20 cellular contexts compared by ENCODE assay signal in the genomic region with DNA sequence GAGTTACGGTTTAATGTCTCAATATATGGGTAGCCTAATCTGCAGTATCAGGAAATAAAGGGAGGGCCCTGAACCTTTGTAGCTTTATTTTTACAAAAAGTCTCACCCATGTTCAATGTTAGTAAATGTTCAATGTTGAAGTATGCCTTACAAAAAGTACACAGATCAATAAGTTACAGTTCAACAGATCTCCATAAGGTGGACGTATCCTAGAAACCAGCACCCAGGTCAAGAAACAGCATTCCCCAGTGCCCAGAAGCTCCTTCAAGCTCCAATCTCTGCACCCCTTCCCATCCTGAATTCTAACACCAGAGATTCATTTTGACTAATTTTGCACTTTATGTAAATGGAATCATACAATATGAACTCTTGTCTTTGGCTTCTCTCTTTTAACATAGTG. TPM values are rescaled to one million over a fixed set of nuclear protein-coding genes. Genes with fewer than 3 reads are reported as not detected.
DNase-seq lines count a peak whose midpoint lies in the region; ATAC-seq and TF ChIP-seq lines count a peak whose summit lies in the region.
"Had no signal": no experiment of that assay in that cellular context is flagged by ENCODE, and none has a peak within 500 bp of the region (broad histone marks: within the 10 kb centered on the region; RNA-seq: fewer than 3 reads in every experiment).

No MANE protein-coding gene starts in this region.

- intact Hi-C loops in head of caudate nucleus (cut with DNase I): no loop called here

- TF ChIP-seq CTCF in osteoblast (IDR thresholded peaks at IDR 0.05; ENCODE audit: extremely low read depth, low read depth, low read length): no peak

- no peak overlapping the region for H3K4me2 ChIP-seq in osteoblast (ENCODE audit: insufficient read depth, low read length)
- H3K4me2 ChIP-seq: A549 had no signal

- no peaks in the 10 kb centered on the region for H3K36me3 ChIP-seq in osteoblast (ENCODE audit: insufficient read depth, low read length)

- H3K9me3 ChIP-seq in osteoblast (ENCODE audit: low read depth, low read length): no peaks in the 10 kb centered on the region
- H3K9me3 ChIP-seq: A549, Caco-2 had no signal

- H2AFZ ChIP-seq in osteoblast (ENCODE audit: low read length): no peak overlapping the region

- H3K27me3 Mint-ChIP-seq in stimulated activated naive CD8-positive, alpha-beta T cell treated with anti-CD3 and anti-CD28 coated beads, Interleukin-15, amount 100 ng/mL, for 72 hours: no peaks in the 10 kb centered on the region
- H3K27me3 Mint-ChIP-seq in immature natural killer cell (ENCODE audit: low read depth in 3 of 3): peaks cover 0 to 9% (median 0%) of the 10 kb centered on the region in 3 donors
- H3K27me3 Mint-ChIP-seq in natural killer cell treated with Interleukin-12 subunit alpha and Interleukin-12 subunit beta and Interleukin-15 and Interleukin-18, amount 100 ng/mL, for 72 hours: no peaks in the 10 kb centered on the region
- H3K27me3 Mint-ChIP-seq: CD4-positive, alpha-beta T cell had no signal

- peak overlapping the region; percentile 14 to 21 for H3K27ac Mint-ChIP-seq in stimulated activated naive CD8-positive, alpha-beta T cell treated with anti-CD3 and anti-CD28 coated beads, Interleukin-15, amount 100 ng/mL, for 72 hours
- peak overlapping the region in 4 of 6 donors; percentile 0 to 29 (median 18) for H3K27ac Mint-ChIP-seq in immature natural killer cell
- H3K27ac Mint-ChIP-seq in natural killer cell treated with Interleukin-12 subunit alpha and Interleukin-12 subunit beta and Interleukin-15 and Interleukin-18, amount 100 ng/mL, for 72 hours: peak overlapping the region; percentile 23 to 62
- H3K27ac Mint-ChIP-seq: B cell; CD4-positive, alpha-beta T cell; CD8-positive, alpha-beta T cell had no signal

- H3K9me3 Mint-ChIP-seq in stimulated activated naive CD8-positive, alpha-beta T cell treated with anti-CD3 and anti-CD28 coated beads, Interleukin-15, amount 100 ng/mL, for 72 hours: no peaks in the 10 kb centered on the region
- no peaks in the 10 kb centered on the region for H3K9me3 Mint-ChIP-seq in immature natural killer cell
- no peaks in the 10 kb centered on the region for H3K9me3 Mint-ChIP-seq in natural killer cell treated with Interleukin-12 subunit alpha and Interleukin-12 subunit beta and Interleukin-15 and Interleukin-18, amount 100 ng/mL, for 72 hours
- H3K9me3 Mint-ChIP-seq: CD4-positive, alpha-beta T cell; CD8-positive, alpha-beta T cell had no signal

- H4K20me1 ChIP-seq in osteoblast (ENCODE audit: insufficient read depth, low read length): no peaks in the 10 kb centered on the region
- H4K20me1 ChIP-seq: BLaER1 treated with 17β-estradiol and CSF1 and Interleukin-3, amounts not matched to agents 10 nM and 100 nM had no signal

- H3K4me1 ChIP-seq in osteoblast (ENCODE audit: insufficient read depth, low read length): no peaks in the 10 kb centered on the region
- H3K4me1 ChIP-seq: A549, Caco-2 had no signal

- no peaks in the 10 kb centered on the region for H3K27me3 ChIP-seq in osteoblast (ENCODE audit: insufficient read depth, low read length)
- H3K27me3 ChIP-seq: BLaER1 treated with 17β-estradiol and CSF1 and Interleukin-3, amounts not matched to agents 10 nM and 100 nM had no signal

- H3K79me2 ChIP-seq in osteoblast (ENCODE audit: insufficient read depth, low read length): no peaks in the 10 kb centered on the region

- no peak overlapping the region for H3K27ac ChIP-seq in osteoblast (ENCODE audit: low read depth, low read length)
- H3K27ac ChIP-seq: 22Rv1; A549; BLaER1 treated with 17β-estradiol and CSF1 and Interleukin-3, amounts not matched to agents 10 nM and 100 nM; C4-2B had no signal

- H3K36me3 Mint-ChIP-seq in immature natural killer cell: peaks cover 11 to 17% (median 12%) of the 10 kb centered on the region in 3 donors
- no peaks in the 10 kb centered on the region for H3K36me3 Mint-ChIP-seq in natural killer cell treated with Interleukin-12 subunit alpha and Interleukin-12 subunit beta and Interleukin-15 and Interleukin-18, amount 100 ng/mL, for 72 hours

- ATAC-seq in stimulated activated naive CD8-positive, alpha-beta T cell treated with anti-CD3 and anti-CD28 coated beads, Interleukin-15, amount 100 ng/mL, for 72 hours: no peak
- ATAC-seq in stimulated activated naive CD8-positive, alpha-beta T cell treated with anti-CD3 and anti-CD28 coated beads, Interleukin-15, Interleukin-2, amounts not matched to agents 100 U/mL and 50 U/mL, for 24 hours: no peak
- no peak for ATAC-seq in natural killer cell treated with Interleukin-12 subunit alpha and Interleukin-12 subunit beta and Interleukin-15 and Interleukin-18, amount 100 ng/mL, for 72 hours
- ATAC-seq: A549; CD8-positive, alpha-beta T cell had no signal

- H3K4me1 Mint-ChIP-seq in stimulated activated naive CD8-positive, alpha-beta T cell treated with anti-CD3 and anti-CD28 coated beads, Interleukin-15, amount 100 ng/mL, for 72 hours: no peaks in the 10 kb centered on the region
- H3K4me1 Mint-ChIP-seq in immature natural killer cell: peaks cover 57 to 59% of the 10 kb centered on the region in 2 donors
- peaks cover 50 to 53% of the 10 kb centered on the region in 2 donors for H3K4me1 Mint-ChIP-seq in natural killer cell treated with Interleukin-12 subunit alpha and Interleukin-12 subunit beta and Interleukin-15 and Interleukin-18, amount 100 ng/mL, for 72 hours (ENCODE audit: low read depth in 2 of 2)
- H3K4me1 Mint-ChIP-seq: B cell had no signal

- H3K4me3 ChIP-seq in osteoblast (ENCODE audit: insufficient read depth, low read length): no peak overlapping the region
- H3K4me3 ChIP-seq: A549; BLaER1 treated with 17β-estradiol and CSF1 and Interleukin-3, amounts not matched to agents 10 nM and 100 nM had no signal

- no peak for DNase-seq in stimulated activated naive CD8-positive, alpha-beta T cell treated with anti-CD3 and anti-CD28 coated beads, Interleukin-15, amount 100 ng/mL, for 72 hours
- DNase-seq in stimulated activated naive CD8-positive, alpha-beta T cell treated with anti-CD3 and anti-CD28 coated beads, Interleukin-15, Interleukin-2, amounts not matched to agents 100 U/mL and 50 U/mL, for 24 hours: no peak
- DNase-seq in immature natural killer cell: no peak
- DNase-seq in mesenteric fat pad (ENCODE audit: low spot score): peak; percentile 1
- no peak for DNase-seq in natural killer cell treated with Interleukin-12 subunit alpha and Interleukin-12 subunit beta and Interleukin-15 and Interleukin-18, amount 100 ng/mL, for 72 hours (ENCODE audit: low spot score)
- DNase-seq in head of caudate nucleus: no peak
- no peak for DNase-seq in osteoblast (ENCODE audit: insufficient read length, low spot score, missing footprints)
- no peak for DNase-seq in activated CD8-positive, alpha-beta memory T cell treated with anti-CD3 and anti-CD28 coated beads for 24 hours
- DNase-seq: Caco-2; Calu3; CD4-positive, alpha-beta T cell; CD8-positive, alpha-beta T cell; DMS79 treated with DMSO at 0.1 percent for 48 hours; GF-D8 had no signal

- no peak overlapping the region for H3K4me3 Mint-ChIP-seq in stimulated activated naive CD8-positive, alpha-beta T cell treated with anti-CD3 and anti-CD28 coated beads, Interleukin-15, amount 100 ng/mL, for 72 hours
- H3K4me3 Mint-ChIP-seq in immature natural killer cell: peak overlapping the region in 1 of 5 donors; percentile 1
- H3K4me3 Mint-ChIP-seq in natural killer cell treated with Interleukin-12 subunit alpha and Interleukin-12 subunit beta and Interleukin-15 and Interleukin-18, amount 100 ng/mL, for 72 hours: peak overlapping the region; percentile 28
- H3K4me3 Mint-ChIP-seq: B cell; CD4-positive, alpha-beta T cell; CD8-positive, alpha-beta T cell had no signal

RNA-seq across cellular contexts. Expression of gene COLQ, which starts 31.3 kb away (rescaled TPM):
- 10 to 100 TPM; 13.3 to 27.8 (median 18.8) TPM for polyA plus RNA-seq in immature natural killer cell
- total RNA-seq in mesenteric fat pad (0.74 TPM), osteoblast (1.4 and 1.5 TPM in 2 replicates)
- total RNA-seq in natural killer cell treated with Interleukin-12 subunit alpha and Interleukin-12 subunit beta and Interleukin-15 and Interleukin-18, amount 100 ng/mL, for 72 hours: 10 to 100 TPM in 1 of 2 donors, 1 to 10 TPM in 1; 7.8 to 31.8 TPM
- total RNA-seq: A172, Caco-2 had no signal
